8 cellular contexts compared by ENCODE assay signal in the genomic region with DNA sequence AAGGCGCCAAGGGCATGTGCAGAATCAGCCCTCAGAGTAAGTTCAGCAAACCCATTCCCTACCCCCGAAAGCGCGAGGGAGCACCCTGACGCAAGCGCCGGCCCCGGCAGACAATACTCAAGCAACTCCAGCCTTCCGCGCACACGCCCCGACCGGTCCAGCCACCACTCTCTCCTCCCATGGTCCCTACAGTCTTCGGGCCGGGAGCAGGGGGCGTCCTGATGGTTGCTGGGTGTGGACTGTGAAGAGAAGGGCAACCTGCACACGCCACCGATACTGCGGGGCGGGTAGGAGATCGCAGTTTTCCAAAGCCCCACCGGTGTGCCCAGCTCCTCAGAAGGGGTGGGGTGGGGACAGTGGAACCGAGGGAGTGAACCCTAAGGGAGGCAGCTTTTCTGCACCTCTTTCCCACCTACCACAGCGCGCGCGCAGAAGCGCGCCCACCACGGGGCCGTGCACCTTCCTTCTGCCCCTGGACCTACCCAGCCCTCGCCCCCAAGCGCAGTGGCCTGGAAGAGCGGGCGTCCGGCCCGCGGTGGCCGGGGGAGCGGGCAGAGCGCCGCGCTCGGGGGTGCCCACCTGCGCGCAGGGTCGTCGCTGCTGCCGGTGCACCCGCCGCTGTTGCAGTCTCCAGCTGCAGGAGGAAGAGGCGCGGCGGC.
DNase-seq lines count a peak whose midpoint lies in the region; ATAC-seq and TF ChIP-seq lines count a peak whose summit lies in the region.

No MANE protein-coding gene starts in this region.

- H3K4me3 Mint-ChIP-seq in nephron progenitor cell = peak overlapping the region; percentile 97

- H3K27ac Mint-ChIP-seq in nephron progenitor cell = no peak overlapping the region

- H3K4me1 Mint-ChIP-seq in nephron progenitor cell = peaks cover 18% of the 10 kb centered on the region

- in situ Hi-C loops in Caki2 (cut with HindIII; ENCODE audit: low pct_unique_long_range_greater_than_20kb, low sequenced_read_pairs) = no loop called here

- H3K27me3 Mint-ChIP-seq in nephron progenitor cell (ENCODE audit: low read depth, poor library complexity) = peaks cover 3% of the 10 kb centered on the region

- H3K4me3 ChIP-seq in MG63 (peak overlapping the region; percentile 71), esophagus squamous epithelium (peak overlapping the region; percentile 55 to 78 (median 74))

- peaks cover 14% of the 10 kb centered on the region for H3K36me3 Mint-ChIP-seq in nephron progenitor cell (ENCODE audit: low read depth)

- H3K4me1 ChIP-seq in esophagus squamous epithelium = peaks cover 0 to 30% (median 0%) of the 10 kb centered on the region in 3 donors

- TF ChIP-seq POLR2A in esophagus squamous epithelium (IDR thresholded peaks at IDR 0.05) = no peak

- WGBS in esophagus squamous epithelium, 2 donors = 16% methylated on average over 10 of the region's 54 CpGs; no CpG with 5 or more reads in 1 of the 2 donors

- H3K27ac ChIP-seq in esophagus squamous epithelium = peak overlapping the region; percentile 83 to 92 (median 88)

- DNase-seq in Caki2 (ENCODE audit: low read depth) (peak; percentile 41), MG63 (peak; percentile 56), esophagus squamous epithelium (lab: John Stamatoyannopoulos, UW) (no peak), nephron progenitor cell (peak; percentile 36), SK-N-DZ (ENCODE audit: low spot score) (no peak), MV-4-11 (lab: John Stamatoyannopoulos, UW) (no peak)
- peak; percentile 26 for DNase-seq in activated CD8-positive, alpha-beta memory T cell treated with anti-CD3 and anti-CD28 coated beads, Interleukin-2, amount 50 U/mL, for 4 hours

- peaks cover 31% of the 10 kb centered on the region for H3K9me3 Mint-ChIP-seq in nephron progenitor cell

- no peak for ATAC-seq in GM21786 (IDR thresholded peaks at IDR 0.05; ENCODE audit: unreplicated experiment)

- H3K9me3 ChIP-seq in MG63 (no peaks in the 10 kb centered on the region), esophagus squamous epithelium (no peaks in the 10 kb centered on the region)

- no peaks in the 10 kb centered on the region for H3K27me3 ChIP-seq in MG63
- H3K27me3 ChIP-seq in esophagus squamous epithelium = no peaks in the 10 kb centered on the region

- no peak for TF ChIP-seq CTCF in esophagus squamous epithelium (IDR thresholded peaks at IDR 0.05)
- no peak for TF ChIP-seq CTCF in nephron progenitor cell (IDR thresholded peaks at IDR 0.05)

- peaks cover 25% of the 10 kb centered on the region for H3K36me3 ChIP-seq in MG63
- no peaks in the 10 kb centered on the region for H3K36me3 ChIP-seq in esophagus squamous epithelium

- intact Hi-C loops in esophagus squamous epithelium (cut with DNase I) = no loop called here

Comparison
In these comparisons a context has a peak if more than half of its experiments do, and no peak if none do; other contexts are left out.
1. DNase-seq: peak in Caki2 (single experiment), MG63 (single experiment), activated CD8-positive, alpha-beta memory T cell treated with anti-CD3 and anti-CD28 coated beads, Interleukin-2, amount 50 U/mL, for 4 hours (single experiment) and nephron progenitor cell (single experiment); none in esophagus squamous epithelium (single experiment), SK-N-DZ (single experiment) and MV-4-11 (single experiment).